15 cellular contexts compared by ENCODE assay signal in the genomic region with DNA sequence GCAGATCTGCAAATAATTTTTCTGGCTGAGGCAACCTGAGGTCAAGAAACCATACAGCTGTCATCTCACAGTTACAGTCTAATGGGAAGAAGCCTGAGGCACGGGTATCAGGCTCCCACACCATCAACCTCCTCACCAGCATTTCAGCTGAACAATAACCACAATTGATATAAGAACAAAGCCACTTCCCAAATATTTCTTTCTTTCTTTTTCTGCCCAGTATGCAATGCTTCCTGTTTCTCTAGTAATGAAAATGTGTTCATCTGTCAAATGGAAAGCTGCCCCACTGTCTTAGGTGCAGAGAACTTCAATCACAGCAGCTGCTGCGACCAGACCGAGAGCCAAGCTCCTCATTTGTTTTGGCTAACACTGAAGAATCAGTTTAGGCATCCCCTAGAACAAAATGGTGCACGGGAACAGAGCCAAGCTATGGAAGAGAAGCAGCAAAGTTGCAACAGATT.
A peak's percentile ranks its signal among the peaks of the same experiment; 100 is the strongest.
DNase-seq lines count a peak whose midpoint lies in the region; ATAC-seq and TF ChIP-seq lines count a peak whose summit lies in the region.
"Had no signal": no experiment of that assay in that cellular context is flagged by ENCODE, and none has a peak within 500 bp of the region (broad histone marks: within the 10 kb centered on the region; RNA-seq: fewer than 3 reads in every experiment).

No MANE protein-coding gene starts in this region.

- DNase-seq in Right ventricle myocardium inferior (ENCODE audit: missing footprints) = no peak
- no peak for DNase-seq in cardiac septum (ENCODE audit: low spot score)
- no peak for DNase-seq in coronary artery (ENCODE audit: low spot score)
- peak in 1 of 3 donors; percentile 74 for DNase-seq in right lobe of liver
- DNase-seq in upper lobe of right lung = no peak
- DNase-seq in NCI-H128 (lab: John Stamatoyannopoulos, UW; ENCODE audit: unreplicated experiment) = no peak
- no peak for DNase-seq in HuH-7 (ENCODE audit: low spot score)
- DNase-seq: activated gamma-delta T cell, mesenchymal stem cell, NCI-H1048, NCI-H774, SW 1271, trophoblast cell had no signal

- ATAC-seq in Right ventricle myocardium inferior (peak; percentile 59), right lobe of liver (peak; percentile 43 to 62 (median 54)), upper lobe of right lung (peak; percentile 69), GM18502 (IDR thresholded peaks at IDR 0.05; ENCODE audit: poor library complexity, unreplicated experiment) (no peak)

- TF ChIP-seq CTCF in coronary artery (IDR thresholded peaks at IDR 0.05) = no peak
- TF ChIP-seq CTCF in right lobe of liver (IDR thresholded peaks at IDR 0.05) = no peak
- TF ChIP-seq CTCF in upper lobe of right lung (IDR thresholded peaks at IDR 0.05) = no peak

- 13% methylated on average over 4 of the region's 4 CpGs for WGBS in right lobe of liver (ENCODE audit: insufficient coverage, low coverage, low lambda C conversion rate, missing lambda C conversion rate)

- H3K27ac ChIP-seq in coronary artery = peak overlapping the region in 1 of 2 donors; percentile 21
- H3K27ac ChIP-seq in right lobe of liver = no peak overlapping the region
- no peak overlapping the region for H3K27ac ChIP-seq in upper lobe of right lung
- H3K27ac ChIP-seq: HL-60 had no signal

- no peaks in the 10 kb centered on the region for H3K9me3 ChIP-seq in right lobe of liver
- no peaks in the 10 kb centered on the region for H3K9me3 ChIP-seq in upper lobe of right lung

- no peaks in the 10 kb centered on the region for H3K4me1 ChIP-seq in right lobe of liver
- no peaks in the 10 kb centered on the region for H3K4me1 ChIP-seq in upper lobe of right lung

- TF ChIP-seq POLR2A in right lobe of liver (IDR thresholded peaks at IDR 0.05) = no peak

- H3K36me3 ChIP-seq in right lobe of liver = no peaks in the 10 kb centered on the region
- no peaks in the 10 kb centered on the region for H3K36me3 ChIP-seq in upper lobe of right lung

- no peaks in the 10 kb centered on the region for H3K27me3 ChIP-seq in right lobe of liver
- no peaks in the 10 kb centered on the region for H3K27me3 ChIP-seq in upper lobe of right lung

- H3K4me3 ChIP-seq in coronary artery (peak overlapping the region; percentile 4), right lobe of liver (no peak overlapping the region), upper lobe of right lung (no peak overlapping the region)

- intact Hi-C loops in Right ventricle myocardium inferior (cut with DNase I) = no loop called here
- intact Hi-C loops in cardiac septum (cut with DNase I) = no loop called here
- intact Hi-C loops in right lobe of liver (cut with DNase I) = no loop called here
- intact Hi-C loops in upper lobe of right lung (cut with DNase I) = no loop called here
